12 cellular contexts compared by ENCODE assay signal in the genomic region with DNA sequence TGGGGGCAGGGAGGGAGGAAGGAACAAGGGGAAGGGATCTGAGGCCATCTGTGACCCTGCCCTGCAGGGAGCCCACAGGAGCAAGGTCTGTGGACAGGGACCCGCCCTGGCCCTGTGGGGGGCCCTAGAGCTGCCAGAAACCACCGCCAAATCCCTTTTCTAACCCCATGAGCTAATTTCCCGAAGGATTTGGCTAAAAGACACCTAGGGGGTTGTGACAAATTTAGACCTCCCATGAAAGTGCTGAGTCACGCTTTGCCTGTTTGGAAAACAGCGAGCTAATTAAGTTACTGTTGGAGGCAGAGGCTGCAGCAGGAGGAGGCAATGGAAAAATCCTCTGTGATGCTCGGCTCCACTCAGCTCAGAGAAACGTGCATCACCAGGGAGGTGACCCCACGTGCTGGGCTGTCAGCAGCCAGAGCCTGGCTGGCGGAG. TPM values are rescaled to one million over a fixed set of nuclear protein-coding genes. Genes with fewer than 3 reads are reported as not detected.
DNase-seq lines count a peak whose midpoint lies in the region; ATAC-seq and TF ChIP-seq lines count a peak whose summit lies in the region.
"Had no signal": no experiment of that assay in that cellular context is flagged by ENCODE, and none has a peak within 500 bp of the region (broad histone marks: within the 10 kb centered on the region; RNA-seq: fewer than 3 reads in every experiment).

No MANE protein-coding gene starts in this region.

- H3K27ac Mint-ChIP-seq in neural crest cell (ENCODE audit: unreplicated experiment) (peak overlapping the region; percentile 88), nephron progenitor cell (no peak overlapping the region)

- H2BK5ac ChIP-seq in mesenchymal stem cell (ENCODE audit: low read depth, low read length, poor library complexity, severe bottlenecking): no peak overlapping the region

- peak overlapping the region; percentile 50 for H3K4me3 Mint-ChIP-seq in neural crest cell
- H3K4me3 Mint-ChIP-seq in nephron progenitor cell: no peak overlapping the region

- no peak overlapping the region for H3K23ac ChIP-seq in mesenchymal stem cell (ENCODE audit: low read length in 2 of 2)

- no peak overlapping the region for H2AK5ac ChIP-seq in mesenchymal stem cell (ENCODE audit: low read length, severe bottlenecking)

- 4% methylated on average over 9 of the region's 9 CpGs for WGBS in mesenchymal stem cell

- intact Hi-C loops in dorsolateral prefrontal cortex (cut with DNase I): no loop called here

- H3K14ac ChIP-seq in mesenchymal stem cell (ENCODE audit: low read length in 2 of 2): no peak overlapping the region

- peak overlapping the region in 57 of 59 donors; percentile 45 to 96 (median 87) for H3K27ac ChIP-seq in dorsolateral prefrontal cortex
- no peak overlapping the region for H3K27ac ChIP-seq in mesenchymal stem cell (ENCODE audit: low read length, poor library complexity, severe bottlenecking)
- H3K27ac ChIP-seq: foreskin keratinocyte had no signal

- H3K36me3 Mint-ChIP-seq in neural crest cell (ENCODE audit: low read depth): peaks cover 5% of the 10 kb centered on the region
- H3K36me3 Mint-ChIP-seq in nephron progenitor cell (ENCODE audit: low read depth): no peaks in the 10 kb centered on the region

- H3K4ac ChIP-seq in mesenchymal stem cell (ENCODE audit: low read depth in 1 of 2, low read length in 2 of 2): no peak overlapping the region

- peaks cover 32% of the 10 kb centered on the region for H3K4me1 Mint-ChIP-seq in neural crest cell
- peaks cover 46% of the 10 kb centered on the region for H3K4me1 Mint-ChIP-seq in nephron progenitor cell

- no peak overlapping the region for H2BK12ac ChIP-seq in mesenchymal stem cell (ENCODE audit: low read length in 2 of 2)

- DNase-seq in ELF-1 (ENCODE audit: low read depth, low spot score) (peak; percentile 89), NCI-H345 treated with DMSO at 0.1 percent for 48 hours (lab: John Stamatoyannopoulos, UW; ENCODE audit: unreplicated experiment) (peak; percentile 36), dorsolateral prefrontal cortex (peak in 8 of 10 donors; percentile 42 to 81 (median 73)), neural crest cell (ENCODE audit: low read depth, low spot score) (peak; percentile 22), GOT3 (lab: John Stamatoyannopoulos, UW) (no peak), mesenchymal stem cell (no peak), nephron progenitor cell (no peak)
- DNase-seq: Caco-2, foreskin keratinocyte, NCI-H524 treated with DMSO at 0.1 percent for 48 hours, small intestine had no signal

- H3K4me3 ChIP-seq in dorsolateral prefrontal cortex (no peak overlapping the region), mesenchymal stem cell (ENCODE audit: insufficient read depth in 1 of 2, low read depth in 1 of 2, low read length in 2 of 2) (no peak overlapping the region)

- no peak overlapping the region for H3K18ac ChIP-seq in mesenchymal stem cell (ENCODE audit: low read depth in 1 of 2, low read length in 2 of 2)

- no peak overlapping the region for H4K91ac ChIP-seq in mesenchymal stem cell (ENCODE audit: low read length)

- H3K4me2 ChIP-seq in mesenchymal stem cell (ENCODE audit: low read length, poor library complexity, severe bottlenecking): no peak overlapping the region

- H2BK120ac ChIP-seq in mesenchymal stem cell (ENCODE audit: low read depth, low read length): no peak overlapping the region

- H2BK15ac ChIP-seq in mesenchymal stem cell (ENCODE audit: low read depth, poor library complexity, severe bottlenecking): no peak overlapping the region

- no peaks in the 10 kb centered on the region for H3K79me1 ChIP-seq in mesenchymal stem cell (replicated peaks; ENCODE audit: low read length, poor library complexity, severe bottlenecking)

- H4K8ac ChIP-seq in mesenchymal stem cell (ENCODE audit: low read length): no peak overlapping the region

- TF ChIP-seq CTCF in dorsolateral prefrontal cortex (IDR thresholded peaks at IDR 0.05 in 54 of 56, conservative IDR thresholded peaks at IDR 0.05 in 2 of 56; ENCODE audit: low read depth in 1 of 56, partially characterized antibody in 56 of 56) (no peak), neural crest cell (conservative IDR thresholded peaks at IDR 0.05) (no peak), nephron progenitor cell (IDR thresholded peaks at IDR 0.05) (no peak)

- no peaks in the 10 kb centered on the region for H3K27me3 ChIP-seq in dorsolateral prefrontal cortex
- peaks cover 0 to 35% of the 10 kb centered on the region in 2 experiments for H3K27me3 ChIP-seq in mesenchymal stem cell (ENCODE audit: control insufficient read depth in 1 of 2, insufficient read depth in 1 of 2, low read length in 2 of 2)
- H3K27me3 ChIP-seq: foreskin keratinocyte had no signal

- H3K27me3 Mint-ChIP-seq in neural crest cell (ENCODE audit: low read depth): no peaks in the 10 kb centered on the region
- H3K27me3 Mint-ChIP-seq in nephron progenitor cell (ENCODE audit: low read depth, poor library complexity): peaks cover 6% of the 10 kb centered on the region

- H2AFZ ChIP-seq in mesenchymal stem cell (ENCODE audit: low read depth, low read length): no peak overlapping the region

- no peaks in the 10 kb centered on the region for H3K36me3 ChIP-seq in mesenchymal stem cell (ENCODE audit: control insufficient read depth in 1 of 2, insufficient read depth in 2 of 2, low read depth in 1 of 2, low read length in 2 of 2)

- H3K4me1 ChIP-seq in mesenchymal stem cell (ENCODE audit: control insufficient read depth, insufficient read depth, low read depth, low read length): no peaks in the 10 kb centered on the region
- H3K4me1 ChIP-seq: Caco-2, foreskin keratinocyte had no signal

- peaks cover 19% of the 10 kb centered on the region for H3K9me3 ChIP-seq in mesenchymal stem cell (ENCODE audit: control insufficient read depth, low read length)

- H3K9me3 Mint-ChIP-seq in neural crest cell (peaks cover 4% of the 10 kb centered on the region), nephron progenitor cell (peaks cover 13% of the 10 kb centered on the region)

- H3K9ac ChIP-seq in mesenchymal stem cell (ENCODE audit: low read length): no peak overlapping the region

- no peak for ATAC-seq in GM19395 (IDR thresholded peaks at IDR 0.05; ENCODE audit: unreplicated experiment)
- ATAC-seq: foreskin keratinocyte had no signal

RNA-seq across cellular contexts. Expression of gene OLFM1, which starts 49.9 kb away (rescaled TPM):
- total RNA-seq in dorsolateral prefrontal cortex: 1,000 to 10,000 TPM in 2 of 120 experiments, 100 to 1,000 TPM in 118; 171 to 1,128 (median 638) TPM
- total RNA-seq in neural crest cell: 23.3 and 27.2 TPM in 2 replicates
- 0.18 TPM for polyA plus RNA-seq in mesenchymal stem cell (2013, experiment 1 of 2)
- 0.21 TPM for polyA plus RNA-seq in mesenchymal stem cell (2013, experiment 2 of 2)
- total RNA-seq: Caco-2 had no signal

Comparison
In these comparisons a context has a peak if more than half of its experiments do, and no peak if none do; other contexts are left out.
1. DNase-seq: peak in ELF-1 (single experiment), NCI-H345 treated with DMSO at 0.1 percent for 48 hours (single experiment), dorsolateral prefrontal cortex (8 of 10) and neural crest cell (single experiment); none in GOT3 (single experiment), mesenchymal stem cell (single experiment) and nephron progenitor cell (single experiment).